ENCODE assay signal across 10 cellular contexts in the genomic region with DNA sequence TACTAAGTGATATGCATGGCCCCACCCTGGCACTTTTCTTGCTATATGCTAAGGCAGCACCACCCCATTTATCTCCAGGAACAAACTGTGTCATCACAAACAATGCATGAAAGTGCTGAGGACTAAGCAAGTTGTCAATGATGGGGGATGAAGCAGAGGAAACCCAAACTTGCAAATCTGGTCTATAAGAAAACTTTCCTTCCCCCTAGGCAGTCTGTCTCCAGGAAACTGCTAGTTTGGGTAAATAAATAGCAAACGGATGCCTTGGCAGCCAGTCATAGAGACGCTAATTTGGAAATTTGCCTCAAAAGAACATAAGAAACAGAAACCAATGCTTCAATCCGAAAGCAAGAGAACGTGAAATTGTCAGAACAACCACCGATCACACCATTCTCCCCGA. TPM values are rescaled to one million over a fixed set of nuclear protein-coding genes. Genes with fewer than 3 reads are reported as not detected.
A peak's percentile ranks its signal among the peaks of the same experiment; 100 is the strongest.
DNase-seq lines count a peak whose midpoint lies in the region; ATAC-seq and TF ChIP-seq lines count a peak whose summit lies in the region.
"Had no signal": no experiment of that assay in that cellular context is flagged by ENCODE, and none has a peak within 500 bp of the region (broad histone marks: within the 10 kb centered on the region; RNA-seq: fewer than 3 reads in every experiment).

No MANE protein-coding gene starts in this region.

- H3K4me1 Mint-ChIP-seq in progenitor cell of endocrine pancreas (ENCODE audit: low read depth) = peaks cover 8% of the 10 kb centered on the region

- TF ChIP-seq CTCF in progenitor cell of endocrine pancreas (IDR thresholded peaks at IDR 0.05; ENCODE audit: unreplicated experiment) = no peak

- H3K27ac ChIP-seq in HUES6 (ENCODE audit: low read depth, low read length) = peak overlapping the region; percentile 58; the same call in 1 of the 2 replicates
- H3K27ac ChIP-seq: HL-60 had no signal

- H3K27me3 Mint-ChIP-seq in progenitor cell of endocrine pancreas = peaks cover 8% of the 10 kb centered on the region

- H3K9me3 Mint-ChIP-seq in progenitor cell of endocrine pancreas (ENCODE audit: low read depth) = peaks cover 5% of the 10 kb centered on the region
- H3K9me3 Mint-ChIP-seq: activated naive CD8-positive, alpha-beta T cell treated with anti-CD3 and anti-CD28 coated beads, Interleukin-2, amount 50 U/mL, for 24 hours had no signal

- H3K9me3 ChIP-seq in HUES6 (ENCODE audit: control insufficient read depth, insufficient read depth, low read depth, low read length) = no peaks in the 10 kb centered on the region

- H3K4me3 ChIP-seq in HUES6 (ENCODE audit: low read depth, low read length) = 0 out of 2 replicates have a peak overlapping the region, but pooled peaks have one; percentile 16

- no peak overlapping the region for H3K27ac Mint-ChIP-seq in progenitor cell of endocrine pancreas
- H3K27ac Mint-ChIP-seq: activated naive CD8-positive, alpha-beta T cell treated with anti-CD3 and anti-CD28 coated beads, Interleukin-2, amount 50 U/mL, for 24 hours had no signal

- H3K4me1 ChIP-seq in HUES6 (ENCODE audit: control insufficient read depth, insufficient read depth, low read length) = peaks cover 16% of the 10 kb centered on the region

- ATAC-seq in GM18858 (IDR thresholded peaks at IDR 0.05; ENCODE audit: unreplicated experiment) (peak; percentile 46), sciatic nerve (peak; percentile 51)
- ATAC-seq: activated naive CD8-positive, alpha-beta T cell treated with anti-CD3 and anti-CD28 coated beads, Interleukin-2, amount 50 U/mL, for 24 hours had no signal

- H3K36me3 ChIP-seq in HUES6 (ENCODE audit: control insufficient read depth, insufficient read depth, low read length) = no peaks in the 10 kb centered on the region

- no peak overlapping the region for H3K4me3 Mint-ChIP-seq in progenitor cell of endocrine pancreas (ENCODE audit: low read depth)
- H3K4me3 Mint-ChIP-seq: activated naive CD8-positive, alpha-beta T cell treated with anti-CD3 and anti-CD28 coated beads, Interleukin-2, amount 50 U/mL, for 24 hours had no signal

- DNase-seq in fibroblast of gingiva (ENCODE audit: low read depth) (peak; percentile 86), sciatic nerve (ENCODE audit: low spot score) (no peak), kidney glomerular epithelial cell (lab: John Stamatoyannopoulos, UW) (no peak), progenitor cell of endocrine pancreas (ENCODE audit: low spot score, unreplicated experiment) (no peak), DMS153 treated with DMSO at 0.1 percent for 48 hours (lab: John Stamatoyannopoulos, UW; ENCODE audit: unreplicated experiment) (no peak), midbrain (lab: John Stamatoyannopoulos, UW) (no peak)
- DNase-seq: activated naive CD8-positive, alpha-beta T cell treated with anti-CD3 and anti-CD28 coated beads, Interleukin-2, amount 50 U/mL, for 24 hours had no signal

- no peak overlapping the region for H3K9ac ChIP-seq in HUES6 (ENCODE audit: low read length)

- intact Hi-C loops in sciatic nerve (cut with DNase I) = no loop called here

- H3K27me3 ChIP-seq in HUES6 (ENCODE audit: control insufficient read depth, insufficient read depth, low read length) = no peaks in the 10 kb centered on the region

- no peaks in the 10 kb centered on the region for H3K36me3 Mint-ChIP-seq in progenitor cell of endocrine pancreas (ENCODE audit: insufficient read depth)

RNA-seq across cellular contexts. Expression of a gene that starts 5.6 kb away (rescaled TPM):
- 75.6 TPM for total RNA-seq in sciatic nerve
- 197 and 198 TPM in 2 replicates for total RNA-seq in progenitor cell of endocrine pancreas
